In genomic region chr13:113393226-113393571, GRCh38 we compare ENCODE assay signal across 1 cellular context.
TF ChIP-seq lines count a peak whose summit lies in the region.

No MANE protein-coding gene starts in this region.

TF ChIP-seq in K562, 482 proteins besides CTCF, POLR2A, EP300 and RAD21 (continued from another document):
- TF ChIP-seq BRF2 (IDR thresholded peaks at IDR 0.05; ENCODE audit: borderline replicate concordance, insufficient read depth, insufficient read length) = no peak
- TF ChIP-seq FOXO4 (CRISPR knock-in tag; IDR thresholded peaks at IDR 0.05) = no peak
- no peak for TF ChIP-seq IRF1 (CRISPR knock-in tag; IDR thresholded peaks at IDR 0.05; ENCODE audit: borderline replicate concordance)
- TF ChIP-seq, protein P1, sequence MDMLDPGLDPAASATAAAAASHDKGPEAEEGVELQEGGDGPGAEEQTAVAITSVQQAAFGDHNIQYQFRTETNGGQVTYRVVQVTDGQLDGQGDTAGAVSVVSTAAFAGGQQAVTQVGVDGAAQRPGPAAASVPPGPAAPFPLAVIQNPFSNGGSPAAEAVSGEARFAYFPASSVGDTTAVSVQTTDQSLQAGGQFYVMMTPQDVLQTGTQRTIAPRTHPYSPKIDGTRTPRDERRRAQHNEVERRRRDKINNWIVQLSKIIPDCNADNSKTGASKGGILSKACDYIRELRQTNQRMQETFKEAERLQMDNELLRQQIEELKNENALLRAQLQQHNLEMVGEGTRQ (CRISPR knock-in tag; IDR thresholded peaks at IDR 0.05) = no peak
TF ChIP-seq in K562: peak in this region for 0.
